23 cellular contexts compared by ENCODE assay signal in the genomic region with DNA sequence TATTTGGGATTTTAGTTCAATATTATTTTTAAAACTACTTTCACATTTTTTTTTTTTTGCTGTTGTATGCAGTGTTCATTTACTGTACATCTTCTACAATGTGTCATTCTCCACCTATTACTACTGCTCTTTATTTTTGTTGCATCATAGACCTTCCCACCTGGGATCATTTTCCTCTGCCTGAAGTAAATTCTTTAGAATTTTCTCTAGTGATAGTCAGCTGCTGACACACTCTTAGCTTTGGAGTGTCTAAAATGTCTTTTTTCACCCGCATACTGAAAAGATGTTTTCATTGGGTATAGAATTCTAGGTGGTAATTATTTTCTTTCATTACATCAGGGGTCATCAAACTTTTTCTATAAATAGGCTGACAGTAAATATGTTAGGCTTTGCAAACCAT. TPM values are rescaled to one million over a fixed set of nuclear protein-coding genes. Genes with fewer than 3 reads are reported as not detected.
DNase-seq lines count a peak whose midpoint lies in the region; ATAC-seq, FAIRE-seq and TF ChIP-seq lines count a peak whose summit lies in the region.
"Had no signal": no experiment of that assay in that cellular context is flagged by ENCODE, and none has a peak within 500 bp of the region (broad histone marks: within the 10 kb centered on the region; RNA-seq: fewer than 3 reads in every experiment).

No MANE protein-coding gene starts in this region.

- H3K9me3 ChIP-seq in Caco-2 = no peaks in the 10 kb centered on the region
- H3K9me3 ChIP-seq in HEK293 (ENCODE audit: control insufficient read depth, insufficient read depth, low read depth, low read length) = no peaks in the 10 kb centered on the region
- H3K9me3 ChIP-seq in right lobe of liver = no peaks in the 10 kb centered on the region
- H3K9me3 ChIP-seq: A549; BE2C; BLaER1 treated with 17β-estradiol and CSF1 and Interleukin-3, amounts not matched to agents 10 nM and 100 nM; HAP-1 had no signal

- FAIRE-seq in bronchial epithelial cell (lab: Jason Lieb, UNC) (no peak), urothelium cell line (lab: Jason Lieb, UNC) (no peak)
- FAIRE-seq: A549, GM12892, H54 had no signal

- H3K27ac ChIP-seq in HEK293 (ENCODE audit: extremely low read depth, low read depth, low read length) = no peak overlapping the region
- no peak overlapping the region for H3K27ac ChIP-seq in foreskin keratinocyte
- no peak overlapping the region for H3K27ac ChIP-seq in right lobe of liver
- H3K27ac ChIP-seq: A549; BLaER1 treated with 17β-estradiol and CSF1 and Interleukin-3, amounts not matched to agents 10 nM and 100 nM had no signal

- BruUV-seq in Caco-2 (replicated peaks; lab: Mats Ljungman, UMichigan) = no TSS peak

- no peak overlapping the region for H3K4me3 ChIP-seq in Caco-2 (ENCODE audit: low read depth, low read length)
- H3K4me3 ChIP-seq in HEK293 (ENCODE audit: low read depth, low read length) = no peak overlapping the region
- no peak overlapping the region for H3K4me3 ChIP-seq in bronchial epithelial cell (ENCODE audit: low read depth, low read length)
- no peak overlapping the region for H3K4me3 ChIP-seq in right lobe of liver
- H3K4me3 ChIP-seq: A549; BLaER1 treated with 17β-estradiol and CSF1 and Interleukin-3, amounts not matched to agents 10 nM and 100 nM; HAP-1 had no signal

- H3K4me1 Mint-ChIP-seq in Caco-2 (ENCODE audit: low read depth, unreplicated experiment) = peaks cover 11% of the 10 kb centered on the region
- H3K4me1 Mint-ChIP-seq: CD8-positive, alpha-beta memory T cell had no signal

- CTCF ChIA-PET in Caco-2 (lab: Charles Lee) = no interaction called here
- CTCF ChIA-PET in HEK293 (lab: Yijun Ruan, JAX) = interaction anchor here (1.0 kb wide), 1 partner anchor 90 kb away, joined by 3 read pairs; no protein-coding TSS in a partner anchor

- peaks cover 15% of the 10 kb centered on the region for H3K4me1 ChIP-seq in Caco-2
- H3K4me1 ChIP-seq in HEK293 (ENCODE audit: control insufficient read depth, insufficient read depth, low read length) = no peaks in the 10 kb centered on the region
- H3K4me1 ChIP-seq in foreskin keratinocyte = peaks cover 9% of the 10 kb centered on the region
- H3K4me1 ChIP-seq in right lobe of liver = no peaks in the 10 kb centered on the region
- H3K4me1 ChIP-seq: BE2C, HAP-1 had no signal

- intact Hi-C loops in Caco-2 (cut with micrococcal nuclease; ENCODE audit: unreplicated experiment) (loop anchor here (10.0 kb wide), 1 partner anchor 217 kb away; no protein-coding TSS in a partner anchor), right lobe of liver (cut with DNase I) (no loop called here)

- H3K27me3 ChIP-seq in Caco-2 (replicated peaks; ENCODE audit: control insufficient read depth, insufficient read depth, low read length) (no peaks in the 10 kb centered on the region), bronchial epithelial cell (ENCODE audit: control insufficient read depth, insufficient read depth, low read length) (no peaks in the 10 kb centered on the region), foreskin keratinocyte (no peaks in the 10 kb centered on the region), right lobe of liver (no peaks in the 10 kb centered on the region)
- H3K27me3 ChIP-seq: BE2C; BLaER1 treated with 17β-estradiol and CSF1 and Interleukin-3, amounts not matched to agents 10 nM and 100 nM had no signal

- ATAC-seq in foreskin keratinocyte (peak; percentile 14), right lobe of liver (no peak), GM19328 (IDR thresholded peaks at IDR 0.05; ENCODE audit: unreplicated experiment) (no peak)
- ATAC-seq: A549 had no signal

- POLR2A ChIA-PET in Caco-2 (lab: Charles Lee) (interaction anchor here (0.5 kb wide), 1 partner anchor 105 kb away, joined by 9 read pairs; no protein-coding TSS in a partner anchor), HEK293 (lab: Yijun Ruan, JAX) (no interaction called here)

- H3K9me3 Mint-ChIP-seq in Caco-2 (ENCODE audit: unreplicated experiment) = no peaks in the 10 kb centered on the region
- H3K9me3 Mint-ChIP-seq: CD8-positive, alpha-beta memory T cell had no signal

- no peak overlapping the region for H3K4me3 Mint-ChIP-seq in Caco-2 (ENCODE audit: unreplicated experiment)
- H3K4me3 Mint-ChIP-seq: CD14-positive monocyte; CD4-positive, alpha-beta T cell; CD8-positive, alpha-beta memory T cell had no signal

- no peaks in the 10 kb centered on the region for H3K36me3 Mint-ChIP-seq in Caco-2 (ENCODE audit: insufficient read depth, unreplicated experiment)
- H3K36me3 Mint-ChIP-seq: CD14-positive monocyte; CD8-positive, alpha-beta memory T cell had no signal

- H3K27me3 Mint-ChIP-seq in Caco-2 (ENCODE audit: insufficient read depth, unreplicated experiment) = no peaks in the 10 kb centered on the region

- TF ChIP-seq CTCF in Caco-2 (IDR thresholded peaks at IDR 0.05; ENCODE audit: insufficient read depth in 1 of 2, low read depth in 1 of 2, low read length in 1 of 2, severe bottlenecking in 1 of 2, unreplicated experiment in 1 of 2) (no peak), HEK293 (tag by site-specific recombination; IDR thresholded peaks at IDR 0.05) (no peak), bronchial epithelial cell (IDR thresholded peaks at IDR 0.05; ENCODE audit: insufficient read depth, low read length, severe bottlenecking) (no peak), foreskin keratinocyte (conservative IDR thresholded peaks at IDR 0.05) (no peak), right lobe of liver (IDR thresholded peaks at IDR 0.05) (no peak)

- H3K36me3 ChIP-seq in Caco-2 (ENCODE audit: control insufficient read depth, insufficient read depth, low read length) (no peaks in the 10 kb centered on the region), HEK293 (ENCODE audit: control insufficient read depth in 2 of 2, insufficient read depth in 1 of 2, low read length in 2 of 2) (no peaks in the 10 kb centered on the region), bronchial epithelial cell (ENCODE audit: control insufficient read depth, insufficient read depth, low read length) (no peaks in the 10 kb centered on the region), right lobe of liver (no peaks in the 10 kb centered on the region)
- H3K36me3 ChIP-seq: BE2C; BLaER1 treated with 17β-estradiol and CSF1 and Interleukin-3, amounts not matched to agents 10 nM and 100 nM; HAP-1 had no signal

- DNase-seq in Caco-2 = no peak
- peak; percentile 33 for DNase-seq in bronchial epithelial cell (ENCODE audit: low read depth)
- DNase-seq in foreskin keratinocyte = peak; percentile 21 to 51
- no peak for DNase-seq in right lobe of liver
- DNase-seq in urothelium cell line (ENCODE audit: low spot score) = no peak
- DNase-seq: 8988T; ACHN; AML-193; BE2C; Calu3; CD4-positive, alpha-beta T cell; CD8-positive, alpha-beta memory T cell; DMS53; DMS79 treated with DMSO at 0.1 percent for 48 hours; GOT3 had no signal

- 93% methylated on average over 1 of the region's 1 CpG for WGBS in right lobe of liver (ENCODE audit: insufficient coverage, low coverage, low lambda C conversion rate, missing lambda C conversion rate)

- no peak for TF ChIP-seq POLR2A in right lobe of liver (IDR thresholded peaks at IDR 0.05)

- H3K27ac Mint-ChIP-seq in Caco-2 (ENCODE audit: unreplicated experiment) = peak overlapping the region; percentile 50
- H3K27ac Mint-ChIP-seq: CD14-positive monocyte; CD4-positive, alpha-beta T cell had no signal

TF ChIP-seq in HEK293, 187 proteins besides CTCF, POLR2A, EP300 and RAD21:
- TF ChIP-seq SETDB1 (IDR thresholded peaks at IDR 0.05; ENCODE audit: insufficient read length, low read length) (peak; percentile 26), EGR2 (tag by site-specific recombination; IDR thresholded peaks at IDR 0.05; ENCODE audit: low read depth) (no peak), ZNF510 (tag by site-specific recombination; IDR thresholded peaks at IDR 0.05; ENCODE audit: insufficient replicate concordance) (no peak), ZBTB7A (tag by site-specific recombination; IDR thresholded peaks at IDR 0.05; ENCODE audit: low read depth) (no peak)
- TF ChIP-seq, protein P1, sequence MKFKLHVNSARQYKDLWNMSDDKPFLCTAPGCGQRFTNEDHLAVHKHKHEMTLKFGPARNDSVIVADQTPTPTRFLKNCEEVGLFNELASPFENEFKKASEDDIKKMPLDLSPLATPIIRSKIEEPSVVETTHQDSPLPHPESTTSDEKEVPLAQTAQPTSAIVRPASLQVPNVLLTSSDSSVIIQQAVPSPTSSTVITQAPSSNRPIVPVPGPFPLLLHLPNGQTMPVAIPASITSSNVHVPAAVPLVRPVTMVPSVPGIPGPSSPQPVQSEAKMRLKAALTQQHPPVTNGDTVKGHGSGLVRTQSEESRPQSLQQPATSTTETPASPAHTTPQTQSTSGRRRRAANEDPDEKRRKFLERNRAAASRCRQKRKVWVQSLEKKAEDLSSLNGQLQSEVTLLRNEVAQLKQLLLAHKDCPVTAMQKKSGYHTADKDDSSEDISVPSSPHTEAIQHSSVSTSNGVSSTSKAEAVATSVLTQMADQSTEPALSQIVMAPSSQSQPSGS (tag by site-specific recombination; IDR thresholded peaks at IDR 0.05; ENCODE audit: low read depth) = no peak

RNA-seq across cellular contexts. Expression of a gene that starts 30.5 kb away (rescaled TPM):
- 0.52 and 0.77 TPM in 2 replicates for total RNA-seq in Caco-2 (2022)
- 0.26 and 0.38 TPM in 2 replicates for total RNA-seq in bronchial epithelial cell
- 0.14 and 0.27 TPM in 2 replicates for total RNA-seq in foreskin keratinocyte
- 0.10 and 0.12 TPM in 2 replicates for polyA plus RNA-seq in foreskin keratinocyte
- total RNA-seq in right lobe of liver = under 1 TPM in 5 of 6 experiments, not detected in 1; 0.11 to 0.34 (median 0.20) TPM
- total RNA-seq: CD4-positive, alpha-beta T cell had no signal
- polyA plus RNA-seq: CD8-positive, alpha-beta memory T cell had no signal

RNA-seq across cellular contexts. Expression of a gene that starts 53.1 kb away (rescaled TPM):
- total RNA-seq in Caco-2 (2022) = 167 and 182 TPM in 2 replicates
- 75.8 and 158 TPM in 2 replicates for total RNA-seq in bronchial epithelial cell
- total RNA-seq in foreskin keratinocyte = 168 and 181 TPM in 2 replicates
- 277 and 291 TPM in 2 replicates for polyA plus RNA-seq in foreskin keratinocyte
- total RNA-seq in right lobe of liver = 100 to 1,000 TPM; 205 to 273 (median 240) TPM

Comparison
In these comparisons a context has a peak if more than half of its experiments do, and no peak if none do; other contexts are left out.
1. DNase-seq: peak in bronchial epithelial cell (single experiment) and foreskin keratinocyte (2 of 2); none in Caco-2 (0 of 2), right lobe of liver (0 of 3) and urothelium cell line (single experiment).